1 cellular context compared by ENCODE assay signal in the genomic region with DNA sequence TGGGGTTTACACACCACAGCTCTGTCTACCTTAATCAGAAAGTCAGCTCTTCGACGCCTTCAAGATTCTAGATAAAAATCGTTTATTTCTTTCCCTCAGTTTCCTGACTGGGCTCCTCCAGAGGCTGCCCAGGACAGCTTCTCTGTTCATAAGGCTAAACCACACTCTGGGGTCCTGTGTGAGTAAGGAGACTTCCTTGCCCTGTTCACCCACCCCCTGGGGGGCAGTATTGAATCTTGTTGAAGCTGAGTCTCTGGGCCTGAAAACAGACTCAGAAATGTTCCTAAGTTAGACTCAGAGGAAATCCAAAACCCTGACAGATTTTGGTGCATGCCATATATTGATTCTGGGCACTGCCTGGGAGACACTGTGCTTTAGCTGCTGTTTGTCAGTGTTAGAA.
TF ChIP-seq lines count a peak whose summit lies in the region.

No MANE protein-coding gene starts in this region.

TF ChIP-seq in GM23338, 12 proteins besides CTCF, POLR2A, EP300 and RAD21 (continued from another document):
- TF ChIP-seq, protein P1, sequence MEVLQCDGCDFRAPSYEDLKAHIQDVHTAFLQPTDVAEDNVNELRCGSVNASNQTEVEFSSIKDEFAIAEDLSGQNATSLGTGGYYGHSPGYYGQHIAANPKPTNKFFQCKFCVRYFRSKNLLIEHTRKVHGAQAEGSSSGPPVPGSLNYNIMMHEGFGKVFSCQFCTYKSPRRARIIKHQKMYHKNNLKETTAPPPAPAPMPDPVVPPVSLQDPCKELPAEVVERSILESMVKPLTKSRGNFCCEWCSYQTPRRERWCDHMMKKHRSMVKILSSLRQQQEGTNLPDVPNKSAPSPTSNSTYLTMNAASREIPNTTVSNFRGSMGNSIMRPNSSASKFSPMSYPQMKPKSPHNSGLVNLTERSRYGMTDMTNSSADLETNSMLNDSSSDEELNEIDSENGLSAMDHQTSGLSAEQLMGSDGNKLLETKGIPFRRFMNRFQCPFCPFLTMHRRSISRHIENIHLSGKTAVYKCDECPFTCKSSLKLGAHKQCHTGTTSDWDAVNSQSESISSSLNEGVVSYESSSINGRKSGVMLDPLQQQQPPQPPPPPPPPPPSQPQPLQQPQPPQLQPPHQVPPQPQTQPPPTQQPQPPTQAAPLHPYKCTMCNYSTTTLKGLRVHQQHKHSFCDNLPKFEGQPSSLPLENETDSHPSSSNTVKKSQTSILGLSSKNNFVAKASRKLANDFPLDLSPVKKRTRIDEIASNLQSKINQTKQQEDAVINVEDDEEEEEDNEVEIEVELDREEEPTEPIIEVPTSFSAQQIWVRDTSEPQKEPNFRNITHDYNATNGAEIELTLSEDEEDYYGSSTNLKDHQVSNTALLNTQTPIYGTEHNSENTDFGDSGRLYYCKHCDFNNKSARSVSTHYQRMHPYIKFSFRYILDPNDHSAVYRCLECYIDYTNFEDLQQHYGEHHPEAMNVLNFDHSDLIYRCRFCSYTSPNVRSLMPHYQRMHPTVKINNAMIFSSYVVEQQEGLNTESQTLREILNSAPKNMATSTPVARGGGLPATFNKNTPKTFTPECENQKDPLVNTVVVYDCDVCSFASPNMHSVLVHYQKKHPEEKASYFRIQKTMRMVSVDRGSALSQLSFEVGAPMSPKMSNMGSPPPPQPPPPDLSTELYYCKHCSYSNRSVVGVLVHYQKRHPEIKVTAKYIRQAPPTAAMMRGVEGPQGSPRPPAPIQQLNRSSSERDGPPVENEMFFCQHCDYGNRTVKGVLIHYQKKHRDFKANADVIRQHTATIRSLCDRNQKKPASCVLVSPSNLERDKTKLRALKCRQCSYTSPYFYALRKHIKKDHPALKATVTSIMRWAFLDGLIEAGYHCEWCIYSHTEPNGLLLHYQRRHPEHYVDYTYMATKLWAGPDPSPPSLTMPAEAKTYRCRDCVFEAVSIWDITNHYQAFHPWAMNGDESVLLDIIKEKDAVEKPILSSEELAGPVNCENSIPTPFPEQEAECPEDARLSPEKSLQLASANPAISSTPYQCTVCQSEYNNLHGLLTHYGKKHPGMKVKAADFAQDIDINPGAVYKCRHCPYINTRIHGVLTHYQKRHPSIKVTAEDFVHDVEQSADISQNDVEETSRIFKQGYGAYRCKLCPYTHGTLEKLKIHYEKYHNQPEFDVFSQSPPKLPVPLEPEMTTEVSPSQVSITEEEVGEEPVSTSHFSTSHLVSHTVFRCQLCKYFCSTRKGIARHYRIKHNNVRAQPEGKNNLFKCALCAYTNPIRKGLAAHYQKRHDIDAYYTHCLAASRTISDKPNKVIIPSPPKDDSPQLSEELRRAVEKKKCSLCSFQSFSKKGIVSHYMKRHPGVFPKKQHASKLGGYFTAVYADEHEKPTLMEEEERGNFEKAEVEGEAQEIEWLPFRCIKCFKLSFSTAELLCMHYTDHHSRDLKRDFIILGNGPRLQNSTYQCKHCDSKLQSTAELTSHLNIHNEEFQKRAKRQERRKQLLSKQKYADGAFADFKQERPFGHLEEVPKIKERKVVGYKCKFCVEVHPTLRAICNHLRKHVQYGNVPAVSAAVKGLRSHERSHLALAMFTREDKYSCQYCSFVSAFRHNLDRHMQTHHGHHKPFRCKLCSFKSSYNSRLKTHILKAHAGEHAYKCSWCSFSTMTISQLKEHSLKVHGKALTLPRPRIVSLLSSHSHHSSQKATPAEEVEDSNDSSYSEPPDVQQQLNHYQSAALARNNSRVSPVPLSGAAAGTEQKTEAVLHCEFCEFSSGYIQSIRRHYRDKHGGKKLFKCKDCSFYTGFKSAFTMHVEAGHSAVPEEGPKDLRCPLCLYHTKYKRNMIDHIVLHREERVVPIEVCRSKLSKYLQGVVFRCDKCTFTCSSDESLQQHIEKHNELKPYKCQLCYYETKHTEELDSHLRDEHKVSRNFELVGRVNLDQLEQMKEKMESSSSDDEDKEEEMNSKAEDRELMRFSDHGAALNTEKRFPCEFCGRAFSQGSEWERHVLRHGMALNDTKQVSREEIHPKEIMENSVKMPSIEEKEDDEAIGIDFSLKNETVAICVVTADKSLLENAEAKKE (CRISPR knock-in tag; IDR thresholded peaks at IDR 0.05) = no peak
- TF ChIP-seq, protein P2, sequence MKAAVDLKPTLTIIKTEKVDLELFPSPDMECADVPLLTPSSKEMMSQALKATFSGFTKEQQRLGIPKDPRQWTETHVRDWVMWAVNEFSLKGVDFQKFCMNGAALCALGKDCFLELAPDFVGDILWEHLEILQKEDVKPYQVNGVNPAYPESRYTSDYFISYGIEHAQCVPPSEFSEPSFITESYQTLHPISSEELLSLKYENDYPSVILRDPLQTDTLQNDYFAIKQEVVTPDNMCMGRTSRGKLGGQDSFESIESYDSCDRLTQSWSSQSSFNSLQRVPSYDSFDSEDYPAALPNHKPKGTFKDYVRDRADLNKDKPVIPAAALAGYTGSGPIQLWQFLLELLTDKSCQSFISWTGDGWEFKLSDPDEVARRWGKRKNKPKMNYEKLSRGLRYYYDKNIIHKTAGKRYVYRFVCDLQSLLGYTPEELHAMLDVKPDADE (IDR thresholded peaks at IDR 0.05) = no peak
- TF ChIP-seq STAT1 (IDR thresholded peaks at IDR 0.05; ENCODE audit: unreplicated experiment) = no peak
- no peak for TF ChIP-seq ZNF331 (CRISPR knock-in tag; IDR thresholded peaks at IDR 0.05; ENCODE audit: low read depth)
- no peak for TF ChIP-seq POLR2AphosphoS5 (IDR thresholded peaks at IDR 0.05; ENCODE audit: low read depth)
- TF ChIP-seq, protein P3, sequence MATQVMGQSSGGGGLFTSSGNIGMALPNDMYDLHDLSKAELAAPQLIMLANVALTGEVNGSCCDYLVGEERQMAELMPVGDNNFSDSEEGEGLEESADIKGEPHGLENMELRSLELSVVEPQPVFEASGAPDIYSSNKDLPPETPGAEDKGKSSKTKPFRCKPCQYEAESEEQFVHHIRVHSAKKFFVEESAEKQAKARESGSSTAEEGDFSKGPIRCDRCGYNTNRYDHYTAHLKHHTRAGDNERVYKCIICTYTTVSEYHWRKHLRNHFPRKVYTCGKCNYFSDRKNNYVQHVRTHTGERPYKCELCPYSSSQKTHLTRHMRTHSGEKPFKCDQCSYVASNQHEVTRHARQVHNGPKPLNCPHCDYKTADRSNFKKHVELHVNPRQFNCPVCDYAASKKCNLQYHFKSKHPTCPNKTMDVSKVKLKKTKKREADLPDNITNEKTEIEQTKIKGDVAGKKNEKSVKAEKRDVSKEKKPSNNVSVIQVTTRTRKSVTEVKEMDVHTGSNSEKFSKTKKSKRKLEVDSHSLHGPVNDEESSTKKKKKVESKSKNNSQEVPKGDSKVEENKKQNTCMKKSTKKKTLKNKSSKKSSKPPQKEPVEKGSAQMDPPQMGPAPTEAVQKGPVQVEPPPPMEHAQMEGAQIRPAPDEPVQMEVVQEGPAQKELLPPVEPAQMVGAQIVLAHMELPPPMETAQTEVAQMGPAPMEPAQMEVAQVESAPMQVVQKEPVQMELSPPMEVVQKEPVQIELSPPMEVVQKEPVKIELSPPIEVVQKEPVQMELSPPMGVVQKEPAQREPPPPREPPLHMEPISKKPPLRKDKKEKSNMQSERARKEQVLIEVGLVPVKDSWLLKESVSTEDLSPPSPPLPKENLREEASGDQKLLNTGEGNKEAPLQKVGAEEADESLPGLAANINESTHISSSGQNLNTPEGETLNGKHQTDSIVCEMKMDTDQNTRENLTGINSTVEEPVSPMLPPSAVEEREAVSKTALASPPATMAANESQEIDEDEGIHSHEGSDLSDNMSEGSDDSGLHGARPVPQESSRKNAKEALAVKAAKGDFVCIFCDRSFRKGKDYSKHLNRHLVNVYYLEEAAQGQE (IDR thresholded peaks at IDR 0.05; ENCODE audit: unreplicated experiment) = no peak
- TF ChIP-seq NANOG (IDR thresholded peaks at IDR 0.05; ENCODE audit: borderline replicate concordance) = no peak
- no peak for TF ChIP-seq JUNB (IDR thresholded peaks at IDR 0.05; ENCODE audit: unreplicated experiment)
- no peak for TF ChIP-seq CREB1 (CRISPR knock-in tag; IDR thresholded peaks at IDR 0.05; ENCODE audit: low read depth)
- TF ChIP-seq EZH2 (IDR thresholded peaks at IDR 0.05; ENCODE audit: low read depth, unreplicated experiment) = no peak
